ENCODE assay signal across 8 cellular contexts in genomic region chr17:75059369-75060345, GRCh38. TPM values are rescaled to one million over a fixed set of nuclear protein-coding genes. Genes with fewer than 3 reads are reported as not detected.
DNase-seq lines count a peak whose midpoint lies in the region; ATAC-seq, FAIRE-seq and TF ChIP-seq lines count a peak whose summit lies in the region.

No MANE protein-coding gene starts in this region.

- no peak overlapping the region for H3K4me3 ChIP-seq in kidney (ENCODE audit: low read length in 2 of 2)

- no peaks in the 10 kb centered on the region for H3K27me3 Mint-ChIP-seq in brain

- TF ChIP-seq CTCF in D721Med (IDR thresholded peaks at IDR 0.05; ENCODE audit: insufficient read depth, missing control alignments): peak; percentile 81
- peak; percentile 43 to 48 for TF ChIP-seq CTCF in brain (conservative IDR thresholded peaks at IDR 0.05)
- peak; percentile 40 for TF ChIP-seq CTCF in kidney (IDR thresholded peaks at IDR 0.05; ENCODE audit: borderline replicate concordance, extremely low read depth, insufficient read depth)

- H3K4me3 Mint-ChIP-seq in brain: peak overlapping the region in 2 of 5 experiments; percentile 6 to 62

- intact Hi-C loops in kidney (cut with DNase I): no loop called here

- FAIRE-seq in D721Med (lab: Jason Lieb, UNC) (peak; percentile 82), kidney (lab: Jason Lieb, UNC) (no peak)

- peaks cover 11% of the 10 kb centered on the region for H3K4me1 Mint-ChIP-seq in brain

- H3K9ac ChIP-seq in kidney (ENCODE audit: low read length in 2 of 2): no peak overlapping the region

- no peaks in the 10 kb centered on the region for H3K9me3 ChIP-seq in kidney (ENCODE audit: control insufficient read depth in 1 of 2, low read length in 2 of 2)

- DNase-seq in D721Med (ENCODE audit: insufficient read length, low spot score) (no peak), NAMALWA (ENCODE audit: low spot score) (peak; percentile 28), kidney (no peak)

- H3K4me1 ChIP-seq in kidney (ENCODE audit: control insufficient read depth in 1 of 2, insufficient read depth in 1 of 2, low read depth in 1 of 2, low read length in 2 of 2): peaks cover 0 to 2% of the 10 kb centered on the region in 2 donors

- H3K27ac ChIP-seq in kidney (ENCODE audit: low read depth in 2 of 2, low read length in 2 of 2) (peak overlapping the region in 1 of 2 donors; percentile 61), temporal lobe (ENCODE audit: low read depth, low read length) (peak overlapping the region; percentile 93)

- ATAC-seq in GM21786 (IDR thresholded peaks at IDR 0.05; ENCODE audit: unreplicated experiment) (no peak), HG03378 (IDR thresholded peaks at IDR 0.05; ENCODE audit: unreplicated experiment) (no peak), GM21360 (IDR thresholded peaks at IDR 0.05; ENCODE audit: unreplicated experiment) (no peak)

- H3K27ac Mint-ChIP-seq in brain: peak overlapping the region in 4 of 5 experiments; percentile 65 to 86 (median 72)

- H3K36me3 ChIP-seq in kidney (ENCODE audit: control insufficient read depth in 1 of 2, insufficient read depth in 2 of 2, low read length in 2 of 2): peaks cover 18 to 50% of the 10 kb centered on the region in 2 donors

- no peaks in the 10 kb centered on the region for H3K9me3 Mint-ChIP-seq in brain

- H3K36me3 Mint-ChIP-seq in brain: peaks cover 55% of the 10 kb centered on the region

RNA-seq across cellular contexts. Expression of gene KCTD2, which starts 12.6 kb away (rescaled TPM):
- polyA plus RNA-seq in brain (ENCODE audit: insufficient read depth, low read depth, low replicate concordance): 44.3 TPM
- 30.2 TPM for total RNA-seq in kidney
- polyA plus RNA-seq in kidney (ENCODE audit: insufficient read depth, low read depth, low replicate concordance): 26.0 TPM
- 29.7 TPM for total RNA-seq in temporal lobe

RNA-seq across cellular contexts. Expression of gene ATP5PD, which starts 12.9 kb away (rescaled TPM):
- polyA plus RNA-seq in brain (ENCODE audit: insufficient read depth, low read depth, low replicate concordance) (425 TPM), kidney (ENCODE audit: insufficient read depth, low read depth, low replicate concordance) (916 TPM)
- total RNA-seq in kidney (261 TPM), temporal lobe (75.0 TPM)

RNA-seq across cellular contexts. Expression of gene SLC16A5, which starts 28.1 kb away (rescaled TPM):
- polyA plus RNA-seq in brain (ENCODE audit: insufficient read depth, low read depth, low replicate concordance): 0.27 TPM
- total RNA-seq in kidney: 184 TPM
- polyA plus RNA-seq in kidney (ENCODE audit: insufficient read depth, low read depth, low replicate concordance): 28.4 TPM
- total RNA-seq in temporal lobe: 0.98 TPM

RNA-seq across cellular contexts. Expression of gene MRPL58, which starts 47.2 kb away (rescaled TPM):
- polyA plus RNA-seq in brain (ENCODE audit: insufficient read depth, low read depth, low replicate concordance) (36.7 TPM), kidney (ENCODE audit: insufficient read depth, low read depth, low replicate concordance) (84.5 TPM)
- total RNA-seq in kidney (23.1 TPM), temporal lobe (8.6 TPM)

RNA-seq across cellular contexts. Expression of gene ARMC7, which starts 50.1 kb away (rescaled TPM):
- polyA plus RNA-seq in brain (ENCODE audit: insufficient read depth, low read depth, low replicate concordance) (17.8 TPM), kidney (ENCODE audit: insufficient read depth, low read depth, low replicate concordance) (35.1 TPM)
- total RNA-seq in kidney (31.8 TPM), temporal lobe (2.2 TPM)

Comparison
In these comparisons a context has a peak if more than half of its experiments do, and no peak if none do; other contexts are left out.
1. RNA of gene SLC16A5, which starts 28.1 kb away (total RNA-seq): 184 TPM in kidney (single experiment); 0.98 TPM in temporal lobe (single experiment); every median in the first group is over 10 times any median in the second.
2. Peak in every context shown above with its lines, with median percentiles within 50 percentile points of each other: CTCF ChIP-seq.